Comparison of ENCODE assay signal across 5 cellular contexts in genomic region chr9:86115886-86116285, GRCh38.
"Had no signal": no experiment of that assay in that cellular context is flagged by ENCODE, and none has a peak within 500 bp of the region (broad histone marks: within the 10 kb centered on the region; RNA-seq: fewer than 3 reads in every experiment).

No MANE protein-coding gene starts in this region.

- H3K4me2 ChIP-seq: GM23338 had no signal

- H2AFZ ChIP-seq: GM23338 had no signal

- DNase-seq: H9, HCEC 1CT, IMR-90 had no signal

- H3K4me3 ChIP-seq: GM23338, K562 had no signal
